In genomic region chr9:113233146-113233545, GRCh38 we compare ENCODE assay signal across 10 cellular contexts. TPM values are rescaled to one million over a fixed set of nuclear protein-coding genes. Genes with fewer than 3 reads are reported as not detected.
DNase-seq lines count a peak whose midpoint lies in the region; ATAC-seq, FAIRE-seq and TF ChIP-seq lines count a peak whose summit lies in the region.
"Had no signal": no experiment of that assay in that cellular context is flagged by ENCODE, and none has a peak within 500 bp of the region (broad histone marks: within the 10 kb centered on the region; RNA-seq: fewer than 3 reads in every experiment).

No MANE protein-coding gene starts in this region.

- H3K9me3 Mint-ChIP-seq in osteocyte (ENCODE audit: unreplicated experiment), result no peaks in the 10 kb centered on the region
- no peaks in the 10 kb centered on the region for H3K9me3 Mint-ChIP-seq in endodermal cell
- H3K9me3 Mint-ChIP-seq: GM23338 had no signal

- no peaks in the 10 kb centered on the region for H3F3A ChIP-seq in SK-N-SH (replicated peaks; ENCODE audit: insufficient read depth)

- H3K27me3 ChIP-seq in GM12878 (replicated peaks in 1 of 2; ENCODE audit: control insufficient read depth in 2 of 2, insufficient read depth in 2 of 2, low read length in 1 of 2) (no peaks in the 10 kb centered on the region), SK-N-SH (ENCODE audit: insufficient read depth) (no peaks in the 10 kb centered on the region), endodermal cell (ENCODE audit: control insufficient read depth, insufficient read depth, low read length, poor library complexity, severe bottlenecking) (no peaks in the 10 kb centered on the region)

- FAIRE-seq in GM19239 (lab: Jason Lieb, UNC) (peak; percentile 49), GM12878 (lab: Jason Lieb, UNC) (peak; percentile 38)
- FAIRE-seq: endometrium had no signal

- H3K4me3 ChIP-seq in GM12878 (no peak overlapping the region), SK-N-SH (ENCODE audit: low read depth in 2 of 2, low read length in 1 of 2) (no peak overlapping the region), endodermal cell (ENCODE audit: low read length) (no peak overlapping the region)
- H3K4me3 ChIP-seq: GM23338 had no signal

- no peaks in the 10 kb centered on the region for H3K36me3 ChIP-seq in GM12878 (ENCODE audit: control insufficient read depth in 2 of 2, insufficient read depth in 2 of 2, low read length in 1 of 2)
- no peaks in the 10 kb centered on the region for H3K36me3 ChIP-seq in SK-N-SH (replicated peaks in 1 of 2; ENCODE audit: control insufficient read depth in 1 of 2, insufficient read depth in 2 of 2, low read length in 1 of 2)
- H3K36me3 ChIP-seq in endodermal cell (ENCODE audit: control insufficient read depth, insufficient read depth, low read length), result no peaks in the 10 kb centered on the region

- H2AFZ ChIP-seq in GM12878 (ENCODE audit: control insufficient read depth, low read depth, low read length), result peak overlapping the region; percentile 67
- no peak overlapping the region for H2AFZ ChIP-seq in SK-N-SH (ENCODE audit: low read depth)
- H2AFZ ChIP-seq: GM23338 had no signal

- H3K4me1 Mint-ChIP-seq in osteocyte (ENCODE audit: unreplicated experiment), result peaks cover 16% of the 10 kb centered on the region
- H3K4me1 Mint-ChIP-seq in endodermal cell, result no peaks in the 10 kb centered on the region
- H3K4me1 Mint-ChIP-seq: GM23338 had no signal

- no peak for DNase-seq in GM19239 (ENCODE audit: insufficient read length, low spot score)
- DNase-seq in GM12878 (ENCODE audit: low read depth, low spot score), result no peak
- DNase-seq in osteocyte (ENCODE audit: extremely low spot score, unreplicated experiment), result no peak
- DNase-seq in SHP77 treated with DMSO at 0.1 percent for 48 hours (lab: John Stamatoyannopoulos, UW), result no peak
- no peak for DNase-seq in A172 (ENCODE audit: low spot score)
- no peak for DNase-seq in SK-N-SH
- DNase-seq in endodermal cell, result no peak

- in situ Hi-C loops in GM12878 (cut with MboI), result no loop called here

- ATAC-seq in HG03280 (IDR thresholded peaks at IDR 0.05; ENCODE audit: unreplicated experiment) (peak; percentile 44), GM12878 (peak; percentile 65)
- ATAC-seq: GM23338 had no signal

- H3K4me2 ChIP-seq in GM12878 (ENCODE audit: control insufficient read depth, insufficient read depth), result peak overlapping the region; percentile 46
- no peak overlapping the region for H3K4me2 ChIP-seq in SK-N-SH
- H3K4me2 ChIP-seq: GM23338 had no signal

- H3K9ac ChIP-seq in GM12878 (ENCODE audit: control insufficient read depth, insufficient read depth, low read length) (peak overlapping the region; percentile 41; the same call in 1 of the 2 replicates), SK-N-SH (no peak overlapping the region), endodermal cell (ENCODE audit: extremely low read depth, low read length, poor library complexity, severe bottlenecking) (no peak overlapping the region)

- H3K27me3 Mint-ChIP-seq in osteocyte (ENCODE audit: unreplicated experiment), result no peaks in the 10 kb centered on the region
- no peaks in the 10 kb centered on the region for H3K27me3 Mint-ChIP-seq in endodermal cell (ENCODE audit: insufficient read depth)

- 0% methylated on average over 3 of the region's 3 CpGs for WGBS in GM12878 (ENCODE audit: insufficient coverage, insufficient replicate concordance, low lambda C conversion rate, missing lambda C conversion rate)
- 90% methylated on average over 3 of the region's 3 CpGs for WGBS in SK-N-SH (ENCODE audit: low lambda C conversion rate)
- 93 to 95% methylated on average over 2 to 3 of the region's 3 CpGs for WGBS in endodermal cell (ENCODE audit: insufficient coverage in 1 of 2, insufficient read length in 1 of 2), 2 experiments

- no TSS peak for BruUV-seq in GM12878 (replicated peaks; lab: Mats Ljungman, UMichigan)

- no peaks in the 10 kb centered on the region for H3K9me2 ChIP-seq in SK-N-SH

- TF ChIP-seq RAD21 in GM12878 (IDR thresholded peaks at IDR 0.05; ENCODE audit: insufficient read depth, low read depth, low read length) (no peak), SK-N-SH (IDR thresholded peaks at IDR 0.05; ENCODE audit: low read length) (no peak)

- TF ChIP-seq POLR2A in GM12878 (IDR thresholded peaks at IDR 0.05; ENCODE audit: low read depth, low read length), result no peak

- CTCF ChIA-PET in GM12878 (lab: Yijun Ruan, JAX), result interaction anchor here (0.6 to 1.1 kb wide), 3 partner anchors 11 to 42 kb away, joined by 3 to 7 read pairs (median 5); partner anchors contain the start of genes CDC26, FKBP15, PRPF4 and SLC31A1
- CTCF ChIA-PET in SK-N-SH (lab: Yijun Ruan, JAX), result interaction anchor here (1.8 kb wide), 1 partner anchor 11 kb away, joined by 5 read pairs; no protein-coding TSS in a partner anchor

- intact Hi-C loops in GM12878 (cut with micrococcal nuclease; ENCODE audit: unreplicated experiment), result no loop called here

- H3K36me3 Mint-ChIP-seq in osteocyte (ENCODE audit: unreplicated experiment) (no peaks in the 10 kb centered on the region), endodermal cell (ENCODE audit: low read depth) (no peaks in the 10 kb centered on the region)

- H3K4me1 ChIP-seq in GM12878 (ENCODE audit: control insufficient read depth, insufficient read depth, low read length) (peaks cover 9% of the 10 kb centered on the region), SK-N-SH (ENCODE audit: control insufficient read depth in 1 of 2, insufficient read depth in 2 of 2, low read depth in 1 of 2, low read length in 1 of 2) (no peaks in the 10 kb centered on the region; a peak in 2 of 4 replicates), endodermal cell (ENCODE audit: control insufficient read depth, insufficient read depth, low read length) (no peaks in the 10 kb centered on the region)

- RAD21 ChIA-PET in GM12878 (lab: Charles Lee; ENCODE audit: unreplicated experiment), result interaction anchor here (0.9 to 2.4 kb wide), 2 partner anchors 12 to 42 kb away, joined by 4 to 12 read pairs; partner anchors contain the start of genes CDC26, FKBP15, PRPF4 and SLC31A1

- TF ChIP-seq EP300 in GM12878 (IDR thresholded peaks at IDR 0.05; ENCODE audit: borderline replicate concordance in 1 of 2, control insufficient read depth in 1 of 2, low read depth in 2 of 2, low read length in 2 of 2) (no peak), SK-N-SH (IDR thresholded peaks at IDR 0.05; ENCODE audit: borderline replicate concordance in 1 of 2, low read depth in 1 of 2, low read length in 1 of 2) (no peak)

- H3K79me2 ChIP-seq in GM12878 (ENCODE audit: control insufficient read depth, insufficient read depth, low read length) (peaks cover 5% of the 10 kb centered on the region), SK-N-SH (ENCODE audit: insufficient read depth) (peaks cover 17% of the 10 kb centered on the region)

- H3K4me3 Mint-ChIP-seq in osteocyte (ENCODE audit: unreplicated experiment), result no peak overlapping the region
- no peak overlapping the region for H3K4me3 Mint-ChIP-seq in endodermal cell
- H3K4me3 Mint-ChIP-seq: GM23338 had no signal

- POLR2A ChIA-PET in GM12878 (lab: Charles Lee) (interaction anchor here (0.6 to 1.5 kb wide), 6 partner anchors 8 to 36 kb away, joined by 3 to 18 read pairs (median 4); partner anchors contain the start of genes FKBP15 and SLC31A1), SK-N-SH (lab: Yijun Ruan, JAX) (no interaction called here)

- TF ChIP-seq CTCF in GM12878 (IDR thresholded peaks at IDR 0.05 in 2 of 3, conservative IDR thresholded peaks at IDR 0.05 in 1 of 3; ENCODE audit: control insufficient read depth in 2 of 3, extremely low read depth in 1 of 3, insufficient read depth in 1 of 3, low read depth in 3 of 3, low read length in 3 of 3), result no peak
- no peak for TF ChIP-seq CTCF in osteocyte (IDR thresholded peaks at IDR 0.05)
- TF ChIP-seq CTCF in SK-N-SH (IDR thresholded peaks at IDR 0.05), result no peak
- TF ChIP-seq CTCF in endodermal cell (conservative IDR thresholded peaks at IDR 0.05), result no peak

- H4K20me1 ChIP-seq in GM12878 (ENCODE audit: control insufficient read depth, insufficient read depth) (no peaks in the 10 kb centered on the region), SK-N-SH (ENCODE audit: insufficient read depth) (no peaks in the 10 kb centered on the region)

- SMC1A ChIA-PET in GM12878 (lab: Charles Lee; ENCODE audit: uncharacterized antibody, unreplicated experiment), result interaction anchor here (3.4 kb wide), 1 partner anchor 12 kb away, joined by 47 read pairs; the partner anchor contains the start of genes FKBP15 and SLC31A1

- H3K27ac Mint-ChIP-seq in osteocyte (ENCODE audit: unreplicated experiment) (peak overlapping the region; percentile 86), endodermal cell (no peak overlapping the region)

- H3K9me3 ChIP-seq in GM12878 (replicated peaks; ENCODE audit: control insufficient read depth, insufficient read depth, low read length) (no peaks in the 10 kb centered on the region), SK-N-SH (no peaks in the 10 kb centered on the region), endodermal cell (ENCODE audit: control insufficient read depth, low read length) (no peaks in the 10 kb centered on the region)

- H3K27ac ChIP-seq in GM12878 (ENCODE audit: control insufficient read depth, insufficient read depth) (peak overlapping the region; percentile 74), SK-N-SH (ENCODE audit: low read depth in 2 of 2, low read length in 1 of 2) (no peak overlapping the region), endodermal cell (ENCODE audit: low read depth, low read length) (no peak overlapping the region)

RNA-seq across cellular contexts. Expression of gene SLC31A1, which starts 11.8 kb away (rescaled TPM):
- 17.7 and 23.7 TPM in 2 replicates for total RNA-seq in GM12878 (2013; cell fraction: nucleolus; rRNA removed)
- total RNA-seq in GM12878 (2014; rRNA removed) (8.9 and 9.4 TPM in 2 replicates), GM12878 (2014; rRNA removed; fragmentation: Illumina TruSeq; extraction: Trizol) (12.4 and 12.6 TPM in 2 replicates), GM12878 (2021) (11.5 and 12.0 TPM in 2 replicates), osteocyte (22.1 and 22.4 TPM in 2 replicates), endodermal cell (10 to 100 TPM; 29.1 to 32.4 TPM)
- 18.7 TPM for polyA plus RNA-seq in GM12878 (2011; ENCODE audit: low read depth)
- polyA plus RNA-seq in GM12878 (2011; rRNA removed) (16.2 and 17.6 TPM in 2 replicates), GM12878 (2014; fragmentation: Illumina TruSeq; extraction: Trizol) (16.0 and 18.4 TPM in 2 replicates), GM12878 (2014; fragmentation: Nextera tagmentation; extraction: Ambion mirVana) (10 to 100 TPM in 1 of 2 experiments, 1 to 10 TPM in 1; 7.3 to 10.0 TPM), GM12878 (2014; rRNA removed) (10.0 and 10.7 TPM in 2 replicates), GM12878 (2016; fragmentation: Nextera tagmentation; extraction: Ambion mirVana) (10 to 100 TPM in 1 of 2 experiments, 1 to 10 TPM in 1; 9.4 to 11.0 TPM), SK-N-SH (2012; rRNA removed) (7.7 and 11.2 TPM in 2 replicates)
- polyA plus RNA-seq in GM12878 (2011; cell fraction: cytosol; rRNA removed), result 12.7 and 16.3 TPM in 2 replicates
- polyA plus RNA-seq in GM12878 (2011; cell fraction: nucleus; rRNA removed), result 2.9 and 3.1 TPM in 2 replicates
- 14.4 and 16.1 TPM in 2 replicates for polyA plus RNA-seq in GM12878 (2012)
- 14.3 and 17.7 TPM in 2 replicates for polyA minus RNA-seq in GM12878 (2011; rRNA and poly(A)+ RNA removed)
- polyA minus RNA-seq in GM12878 (2011; cell fraction: cytosol; rRNA and poly(A)+ RNA removed), result 6.7 and 7.0 TPM in 2 replicates
- polyA minus RNA-seq in GM12878 (2011; cell fraction: nucleus; rRNA and poly(A)+ RNA removed), result 6.3 and 9.3 TPM in 2 replicates
- total RNA-seq in A172 (2014; rRNA removed; shearing (Covaris generic)), result 15.3 and 16.2 TPM in 2 replicates
- 10.7 and 11.0 TPM in 2 replicates for polyA plus RNA-seq in SK-N-SH (2012; cell fraction: cytosol; rRNA removed)
- polyA plus RNA-seq in SK-N-SH (2012; cell fraction: nucleus; rRNA removed), result 2.0 and 4.6 TPM in 2 replicates
- 20.6 TPM for polyA plus RNA-seq in endodermal cell (2013, experiment 1 of 2)
- 22.7 TPM for polyA plus RNA-seq in endodermal cell (2013, experiment 2 of 2)

RNA-seq across cellular contexts. Expression of gene FKBP15, which starts 12.1 kb away (rescaled TPM):
- total RNA-seq in GM12878 (2013; cell fraction: nucleolus; rRNA removed), result 161 and 163 TPM in 2 replicates
- total RNA-seq in GM12878 (2014; rRNA removed) (21.7 and 22.8 TPM in 2 replicates), GM12878 (2014; rRNA removed; fragmentation: Illumina TruSeq; extraction: Trizol) (20.1 and 20.4 TPM in 2 replicates), GM12878 (2021) (22.1 and 26.6 TPM in 2 replicates), osteocyte (30.8 and 31.9 TPM in 2 replicates), endodermal cell (10 to 100 TPM; 17.1 to 19.6 TPM)
- 12.8 TPM for polyA plus RNA-seq in GM12878 (2011; ENCODE audit: low read depth)
- polyA plus RNA-seq in GM12878 (2011; rRNA removed) (43.0 and 53.4 TPM in 2 replicates), GM12878 (2014; fragmentation: Illumina TruSeq; extraction: Trizol) (25.6 and 26.7 TPM in 2 replicates), GM12878 (2014; fragmentation: Nextera tagmentation; extraction: Ambion mirVana) (1 to 10 TPM; 5.0 to 8.2 TPM), GM12878 (2014; rRNA removed) (18.8 and 20.5 TPM in 2 replicates), GM12878 (2016; fragmentation: Nextera tagmentation; extraction: Ambion mirVana) (10 to 100 TPM; 21.1 to 21.3 TPM), SK-N-SH (2012; rRNA removed) (13.9 and 17.6 TPM in 2 replicates)
- 35.9 and 58.7 TPM in 2 replicates for polyA plus RNA-seq in GM12878 (2011; cell fraction: cytosol; rRNA removed)
- 91.6 and 119 TPM in 2 replicates for polyA plus RNA-seq in GM12878 (2011; cell fraction: nucleus; rRNA removed)
- 18.6 and 24.1 TPM in 2 replicates for polyA plus RNA-seq in GM12878 (2012)
- polyA minus RNA-seq in GM12878 (2011; rRNA and poly(A)+ RNA removed), result 125 and 127 TPM in 2 replicates
- 18.7 and 27.8 TPM in 2 replicates for polyA minus RNA-seq in GM12878 (2011; cell fraction: cytosol; rRNA and poly(A)+ RNA removed)
- 80.9 and 100 TPM in 2 replicates for polyA minus RNA-seq in GM12878 (2011; cell fraction: nucleus; rRNA and poly(A)+ RNA removed)
- total RNA-seq in A172 (2014; rRNA removed; shearing (Covaris generic)), result 23.7 and 24.3 TPM in 2 replicates
- 10.1 and 11.5 TPM in 2 replicates for polyA plus RNA-seq in SK-N-SH (2012; cell fraction: cytosol; rRNA removed)
- polyA plus RNA-seq in SK-N-SH (2012; cell fraction: nucleus; rRNA removed), result 29.8 and 36.0 TPM in 2 replicates
- polyA plus RNA-seq in endodermal cell (2013, experiment 1 of 2), result 15.6 TPM
- 15.2 TPM for polyA plus RNA-seq in endodermal cell (2013, experiment 2 of 2)

RNA-seq across cellular contexts. Expression of gene CDC26, which starts 42.2 kb away (rescaled TPM):
- total RNA-seq in GM12878 (2013; cell fraction: nucleolus; rRNA removed), result 4.2 and 4.8 TPM in 2 replicates
- total RNA-seq in GM12878 (2014; rRNA removed), result 32.1 and 33.7 TPM in 2 replicates
- total RNA-seq in GM12878 (2014; rRNA removed; fragmentation: Illumina TruSeq; extraction: Trizol), result 55.1 and 56.9 TPM in 2 replicates
- 28.2 and 28.9 TPM in 2 replicates for total RNA-seq in GM12878 (2021)
- 60.0 TPM for polyA plus RNA-seq in GM12878 (2011; ENCODE audit: low read depth)
- polyA plus RNA-seq in GM12878 (2011; rRNA removed), result 46.2 and 60.9 TPM in 2 replicates
- polyA plus RNA-seq in GM12878 (2011; cell fraction: cytosol; rRNA removed), result 15.8 and 23.8 TPM in 2 replicates
- 14.3 and 18.4 TPM in 2 replicates for polyA plus RNA-seq in GM12878 (2011; cell fraction: nucleus; rRNA removed)
- polyA plus RNA-seq in GM12878 (2012), result 42.9 and 50.7 TPM in 2 replicates
- polyA plus RNA-seq in GM12878 (2014; fragmentation: Illumina TruSeq; extraction: Trizol), result 66.1 and 81.1 TPM in 2 replicates
- polyA plus RNA-seq in GM12878 (2014; fragmentation: Nextera tagmentation; extraction: Ambion mirVana), result 100 to 1,000 TPM; 140 to 156 TPM
- polyA plus RNA-seq in GM12878 (2014; rRNA removed), result 33.2 and 44.8 TPM in 2 replicates
- polyA plus RNA-seq in GM12878 (2016; fragmentation: Nextera tagmentation; extraction: Ambion mirVana), result 100 to 1,000 TPM in 1 of 2 experiments, 10 to 100 TPM in 1; 97.4 to 102 TPM
- polyA minus RNA-seq in GM12878 (2011; rRNA and poly(A)+ RNA removed), result 8.3 and 8.5 TPM in 2 replicates
- 2.1 and 6.3 TPM in 2 replicates for polyA minus RNA-seq in GM12878 (2011; cell fraction: cytosol; rRNA and poly(A)+ RNA removed)
- 2.8 and 3.4 TPM in 2 replicates for polyA minus RNA-seq in GM12878 (2011; cell fraction: nucleus; rRNA and poly(A)+ RNA removed)
- 26.3 and 28.2 TPM in 2 replicates for total RNA-seq in osteocyte
- total RNA-seq in A172 (2014; rRNA removed; shearing (Covaris generic)), result 49.2 and 63.4 TPM in 2 replicates
- 29.6 and 31.0 TPM in 2 replicates for polyA plus RNA-seq in SK-N-SH (2012; rRNA removed)
- polyA plus RNA-seq in SK-N-SH (2012; cell fraction: cytosol; rRNA removed), result 42.2 and 73.5 TPM in 2 replicates
- 15.6 and 18.9 TPM in 2 replicates for polyA plus RNA-seq in SK-N-SH (2012; cell fraction: nucleus; rRNA removed)
- total RNA-seq in endodermal cell, result 10 to 100 TPM; 34.7 to 39.7 TPM
- polyA plus RNA-seq in endodermal cell (2013, experiment 1 of 2), result 32.5 TPM
- 33.9 TPM for polyA plus RNA-seq in endodermal cell (2013, experiment 2 of 2)

RNA-seq across cellular contexts. Expression of gene PRPF4, which starts 42.3 kb away (rescaled TPM):
- total RNA-seq in GM12878 (2013; cell fraction: nucleolus; rRNA removed), result 27.6 and 28.1 TPM in 2 replicates
- total RNA-seq in GM12878 (2014; rRNA removed), result 39.5 and 43.3 TPM in 2 replicates
- 38.4 and 39.0 TPM in 2 replicates for total RNA-seq in GM12878 (2014; rRNA removed; fragmentation: Illumina TruSeq; extraction: Trizol)
- total RNA-seq in GM12878 (2021), result 28.6 and 31.7 TPM in 2 replicates
- polyA plus RNA-seq in GM12878 (2011; ENCODE audit: low read depth), result 20.0 TPM
- polyA plus RNA-seq in GM12878 (2011; rRNA removed), result 18.0 and 28.4 TPM in 2 replicates
- polyA plus RNA-seq in GM12878 (2011; cell fraction: cytosol; rRNA removed), result 24.1 and 29.7 TPM in 2 replicates
- 12.8 and 19.8 TPM in 2 replicates for polyA plus RNA-seq in GM12878 (2011; cell fraction: nucleus; rRNA removed)
- polyA plus RNA-seq in GM12878 (2012), result 22.1 and 25.5 TPM in 2 replicates
- polyA plus RNA-seq in GM12878 (2014; fragmentation: Illumina TruSeq; extraction: Trizol), result 43.5 and 49.9 TPM in 2 replicates
- 10 to 100 TPM; 23.0 to 43.5 TPM for polyA plus RNA-seq in GM12878 (2014; fragmentation: Nextera tagmentation; extraction: Ambion mirVana)
- 26.3 and 31.2 TPM in 2 replicates for polyA plus RNA-seq in GM12878 (2014; rRNA removed)
- polyA plus RNA-seq in GM12878 (2016; fragmentation: Nextera tagmentation; extraction: Ambion mirVana), result 10 to 100 TPM; 46.7 to 48.1 TPM
- 16.4 and 19.3 TPM in 2 replicates for polyA minus RNA-seq in GM12878 (2011; rRNA and poly(A)+ RNA removed)
- polyA minus RNA-seq in GM12878 (2011; cell fraction: cytosol; rRNA and poly(A)+ RNA removed), result 6.5 and 11.5 TPM in 2 replicates
- polyA minus RNA-seq in GM12878 (2011; cell fraction: nucleus; rRNA and poly(A)+ RNA removed), result 5.1 and 10.2 TPM in 2 replicates
- 21.0 and 22.0 TPM in 2 replicates for total RNA-seq in osteocyte
- 54.3 and 55.8 TPM in 2 replicates for total RNA-seq in A172 (2014; rRNA removed; shearing (Covaris generic))
- 22.5 and 23.2 TPM in 2 replicates for polyA plus RNA-seq in SK-N-SH (2012; rRNA removed)
- 27.4 and 27.9 TPM in 2 replicates for polyA plus RNA-seq in SK-N-SH (2012; cell fraction: cytosol; rRNA removed)
- polyA plus RNA-seq in SK-N-SH (2012; cell fraction: nucleus; rRNA removed), result 17.7 and 22.0 TPM in 2 replicates
- 10 to 100 TPM; 35.7 to 36.0 TPM for total RNA-seq in endodermal cell
- 28.4 TPM for polyA plus RNA-seq in endodermal cell (2013, experiment 1 of 2)
- 26.7 TPM for polyA plus RNA-seq in endodermal cell (2013, experiment 2 of 2)
